8 cellular contexts compared by ENCODE assay signal in genomic region chr14:89365071-89365801, GRCh38. TPM values are rescaled to one million over a fixed set of nuclear protein-coding genes. Genes with fewer than 3 reads are reported as not detected.
DNase-seq lines count a peak whose midpoint lies in the region; ATAC-seq and TF ChIP-seq lines count a peak whose summit lies in the region.

No MANE protein-coding gene starts in this region.

- no peak for TF ChIP-seq POLR2A in uterus (IDR thresholded peaks at IDR 0.05)

- peak overlapping the region; percentile 96 for H3K27ac Mint-ChIP-seq in activated naive CD4-positive, alpha-beta T cell treated with anti-CD3 and anti-CD28 coated beads, Interleukin-2, amount 50 U/mL, for 24 hours
- H3K27ac Mint-ChIP-seq in natural killer cell treated with Interleukin-12 subunit alpha and Interleukin-12 subunit beta and Interleukin-15 and Interleukin-18, amount 100 ng/mL, for 72 hours, result peak overlapping the region; percentile 94 to 99

- H3K36me3 Mint-ChIP-seq in activated naive CD4-positive, alpha-beta T cell treated with anti-CD3 and anti-CD28 coated beads, Interleukin-2, amount 50 U/mL, for 24 hours, result peaks cover under 1% of the 10 kb centered on the region
- H3K36me3 Mint-ChIP-seq in natural killer cell treated with Interleukin-12 subunit alpha and Interleukin-12 subunit beta and Interleukin-15 and Interleukin-18, amount 100 ng/mL, for 72 hours, result peaks cover 5% of the 10 kb centered on the region

- H3K36me3 ChIP-seq in uterus, result no peaks in the 10 kb centered on the region

- no peak overlapping the region for H3K4me3 ChIP-seq in uterus

- DNase-seq in SIG-M5 (lab: John Stamatoyannopoulos, UW), result peak; percentile 34
- DNase-seq in natural killer cell treated with Interleukin-12 subunit alpha and Interleukin-12 subunit beta and Interleukin-15 and Interleukin-18, amount 100 ng/mL, for 72 hours (ENCODE audit: low spot score), result peak; percentile 77
- peak; percentile 32 to 34 for DNase-seq in uterus
- no peak for DNase-seq in H4 (ENCODE audit: low spot score)
- no peak for DNase-seq in DMS153 (lab: John Stamatoyannopoulos, UW)

- intact Hi-C loops in uterus (cut with DNase I; ENCODE audit: low total_unique reads), result no loop called here

- H3K9me3 Mint-ChIP-seq in activated naive CD4-positive, alpha-beta T cell treated with anti-CD3 and anti-CD28 coated beads, Interleukin-2, amount 50 U/mL, for 24 hours, result no peaks in the 10 kb centered on the region
- no peaks in the 10 kb centered on the region for H3K9me3 Mint-ChIP-seq in natural killer cell treated with Interleukin-12 subunit alpha and Interleukin-12 subunit beta and Interleukin-15 and Interleukin-18, amount 100 ng/mL, for 72 hours

- H3K4me1 Mint-ChIP-seq in activated naive CD4-positive, alpha-beta T cell treated with anti-CD3 and anti-CD28 coated beads, Interleukin-2, amount 50 U/mL, for 24 hours, result peaks cover 63% of the 10 kb centered on the region
- peaks cover 53 to 55% of the 10 kb centered on the region in 2 donors for H3K4me1 Mint-ChIP-seq in natural killer cell treated with Interleukin-12 subunit alpha and Interleukin-12 subunit beta and Interleukin-15 and Interleukin-18, amount 100 ng/mL, for 72 hours (ENCODE audit: low read depth in 2 of 2)

- no peaks in the 10 kb centered on the region for H3K27me3 ChIP-seq in uterus

- ATAC-seq in GM18502 (IDR thresholded peaks at IDR 0.05; ENCODE audit: poor library complexity, unreplicated experiment) (peak; percentile 95), HG02840 (IDR thresholded peaks at IDR 0.05; ENCODE audit: low FRiP score, unreplicated experiment) (peak; percentile 90)
- peak; percentile 95 to 97 for ATAC-seq in natural killer cell treated with Interleukin-12 subunit alpha and Interleukin-12 subunit beta and Interleukin-15 and Interleukin-18, amount 100 ng/mL, for 72 hours

- peaks cover 0 to 7% of the 10 kb centered on the region in 2 donors for H3K4me1 ChIP-seq in uterus

- H3K9me3 ChIP-seq in uterus, result no peaks in the 10 kb centered on the region

- H3K27ac ChIP-seq in uterus, result peak overlapping the region in 1 of 2 donors; percentile 15

- H3K27me3 Mint-ChIP-seq in activated naive CD4-positive, alpha-beta T cell treated with anti-CD3 and anti-CD28 coated beads, Interleukin-2, amount 50 U/mL, for 24 hours, result no peaks in the 10 kb centered on the region
- no peaks in the 10 kb centered on the region for H3K27me3 Mint-ChIP-seq in natural killer cell treated with Interleukin-12 subunit alpha and Interleukin-12 subunit beta and Interleukin-15 and Interleukin-18, amount 100 ng/mL, for 72 hours

- TF ChIP-seq CTCF in uterus (IDR thresholded peaks at IDR 0.05), result no peak

- peak overlapping the region; percentile 85 for H3K4me3 Mint-ChIP-seq in activated naive CD4-positive, alpha-beta T cell treated with anti-CD3 and anti-CD28 coated beads, Interleukin-2, amount 50 U/mL, for 24 hours
- H3K4me3 Mint-ChIP-seq in natural killer cell treated with Interleukin-12 subunit alpha and Interleukin-12 subunit beta and Interleukin-15 and Interleukin-18, amount 100 ng/mL, for 72 hours, result peak overlapping the region; percentile 84

RNA-seq across cellular contexts. Expression of gene FOXN3, which starts 51.8 kb away (rescaled TPM):
- total RNA-seq in natural killer cell treated with Interleukin-12 subunit alpha and Interleukin-12 subunit beta and Interleukin-15 and Interleukin-18, amount 100 ng/mL, for 72 hours, result 100 to 1,000 TPM; 127 to 133 TPM
- 100 to 1,000 TPM in 1 of 4 donors, 10 to 100 TPM in 3; 37.7 to 103 (median 74.9) TPM for total RNA-seq in uterus
- 5.2 and 12.2 TPM in 2 replicates for total RNA-seq in H4 (2014; rRNA removed; shearing (Covaris generic))

Comparison
In these comparisons a context has a peak if more than half of its experiments do, and no peak if none do; other contexts are left out.
1. DNase-seq: peak in SIG-M5 (single experiment), natural killer cell treated with Interleukin-12 subunit alpha and Interleukin-12 subunit beta and Interleukin-15 and Interleukin-18, amount 100 ng/mL, for 72 hours (single experiment) and uterus (2 of 2); none in H4 (single experiment) and DMS153 (single experiment).
2. Peak in every context shown above with its lines, with median percentiles within 50 percentile points of each other: ATAC-seq.